Comparison of ENCODE assay signal across 20 cellular contexts in genomic region chr1:48851638-48852037, GRCh38.
A peak's percentile ranks its signal among the peaks of the same experiment; 100 is the strongest.
DNase-seq lines count a peak whose midpoint lies in the region; ATAC-seq and TF ChIP-seq lines count a peak whose summit lies in the region.
"Had no signal": no experiment of that assay in that cellular context is flagged by ENCODE, and none has a peak within 500 bp of the region (broad histone marks: within the 10 kb centered on the region; RNA-seq: fewer than 3 reads in every experiment).

No MANE protein-coding gene starts in this region.

- POLR2A ChIA-PET in naive thymus-derived CD4-positive, alpha-beta T cell (lab: Charles Lee): no interaction called here

- peak; percentile 82 for DNase-seq in AG10803 (ENCODE audit: low read depth)
- peak; percentile 42 for DNase-seq in GM03348 (ENCODE audit: low spot score)
- peak; percentile 76 for DNase-seq in NOMO-1 treated with DMSO at 0.1 percent for 48 hours (lab: John Stamatoyannopoulos, UW; ENCODE audit: unreplicated experiment)
- DNase-seq in fibroblast of gingiva (ENCODE audit: low read depth): peak; percentile 69
- no peak for DNase-seq in activated naive CD4-positive, alpha-beta T cell treated with anti-CD3 and anti-CD28 coated beads for 36 hours
- DNase-seq in naive thymus-derived CD4-positive, alpha-beta T cell: no peak
- DNase-seq in endothelial cell (ENCODE audit: low spot score): no peak
- no peak for DNase-seq in NCI-H510A (lab: John Stamatoyannopoulos, UW)
- DNase-seq: activated CD4-positive, CD25-positive, alpha-beta regulatory T cell treated with anti-CD3 and anti-CD28 coated beads, Interleukin-2, amount 50 U/mL, for 72 hours; Caco-2; left colon; NCI-H1436 treated with DMSO at 0.1 percent for 48 hours; T1000; testis had no signal

- no peaks in the 10 kb centered on the region for H3K4me1 ChIP-seq in naive thymus-derived CD4-positive, alpha-beta T cell (ENCODE audit: control insufficient read depth in 2 of 2, insufficient read depth in 2 of 2, low read length in 2 of 2)
- H3K4me1 ChIP-seq: Caco-2, testis had no signal

- H3K4me3 ChIP-seq in AG10803 (ENCODE audit: low read length): no peak overlapping the region
- no peak overlapping the region for H3K4me3 ChIP-seq in naive thymus-derived CD4-positive, alpha-beta T cell (ENCODE audit: low read length)
- H3K4me3 ChIP-seq: GM12878, SK-N-MC, testis had no signal

- ATAC-seq in naive thymus-derived CD4-positive, alpha-beta T cell: no peak
- ATAC-seq: GM12878; left colon; sciatic nerve; stimulated activated effector memory CD8-positive, alpha-beta T cell treated with anti-CD3 and anti-CD28 coated beads, Interleukin-12 subunit alpha, Interleukin-12 subunit beta, amount 100 ng/mL, for 72 hours had no signal

- H3K4me1 Mint-ChIP-seq in activated naive CD4-positive, alpha-beta T cell treated with anti-CD3 and anti-CD28 coated beads for 36 hours (ENCODE audit: low read depth): no peaks in the 10 kb centered on the region
- no peaks in the 10 kb centered on the region for H3K4me1 Mint-ChIP-seq in naive thymus-derived CD4-positive, alpha-beta T cell
- H3K4me1 Mint-ChIP-seq in endothelial cell (ENCODE audit: unreplicated experiment): no peaks in the 10 kb centered on the region
- H3K4me1 Mint-ChIP-seq: nephron; stimulated activated effector memory CD8-positive, alpha-beta T cell treated with anti-CD3 and anti-CD28 coated beads, Interleukin-12 subunit alpha, Interleukin-12 subunit beta, amount 100 ng/mL, for 72 hours had no signal

- H3K4me3 Mint-ChIP-seq in activated naive CD4-positive, alpha-beta T cell treated with anti-CD3 and anti-CD28 coated beads for 36 hours: no peak overlapping the region
- no peak overlapping the region for H3K4me3 Mint-ChIP-seq in naive thymus-derived CD4-positive, alpha-beta T cell
- no peak overlapping the region for H3K4me3 Mint-ChIP-seq in endothelial cell (ENCODE audit: unreplicated experiment)
- H3K4me3 Mint-ChIP-seq: nephron; stimulated activated effector memory CD8-positive, alpha-beta T cell treated with anti-CD3 and anti-CD28 coated beads, Interleukin-12 subunit alpha, Interleukin-12 subunit beta, amount 100 ng/mL, for 72 hours had no signal

- TF ChIP-seq CTCF in AG10803 (conservative IDR thresholded peaks at IDR 0.05; ENCODE audit: low read length): no peak
- no peak for TF ChIP-seq CTCF in endothelial cell (IDR thresholded peaks at IDR 0.05; ENCODE audit: unreplicated experiment)

- no peak overlapping the region for H3K27ac ChIP-seq in naive thymus-derived CD4-positive, alpha-beta T cell (ENCODE audit: low read depth, low read length)
- H3K27ac ChIP-seq: SK-N-MC, testis had no signal

- H3K9me3 ChIP-seq in naive thymus-derived CD4-positive, alpha-beta T cell (ENCODE audit: control insufficient read depth in 2 of 3, low read length in 3 of 3): no peaks in the 10 kb centered on the region
- H3K9me3 ChIP-seq: Caco-2, testis had no signal

- no peaks in the 10 kb centered on the region for H3K36me3 ChIP-seq in naive thymus-derived CD4-positive, alpha-beta T cell (ENCODE audit: control insufficient read depth in 2 of 3, insufficient read depth in 3 of 3, low read length in 3 of 3)

- H3K36me3 Mint-ChIP-seq in activated naive CD4-positive, alpha-beta T cell treated with anti-CD3 and anti-CD28 coated beads for 36 hours (ENCODE audit: low read depth): no peaks in the 10 kb centered on the region
- H3K36me3 Mint-ChIP-seq in naive thymus-derived CD4-positive, alpha-beta T cell: peaks cover 0 to 4% (median 0%) of the 10 kb centered on the region in 5 donors
- H3K36me3 Mint-ChIP-seq in endothelial cell (ENCODE audit: low read depth, unreplicated experiment): no peaks in the 10 kb centered on the region
- H3K36me3 Mint-ChIP-seq: stimulated activated effector memory CD8-positive, alpha-beta T cell treated with anti-CD3 and anti-CD28 coated beads, Interleukin-12 subunit alpha, Interleukin-12 subunit beta, amount 100 ng/mL, for 72 hours had no signal

- no peaks in the 10 kb centered on the region for H3K9me3 Mint-ChIP-seq in activated naive CD4-positive, alpha-beta T cell treated with anti-CD3 and anti-CD28 coated beads for 36 hours
- H3K9me3 Mint-ChIP-seq in naive thymus-derived CD4-positive, alpha-beta T cell: peaks cover 0 to 3% (median 0%) of the 10 kb centered on the region in 11 donors
- no peaks in the 10 kb centered on the region for H3K9me3 Mint-ChIP-seq in endothelial cell (ENCODE audit: unreplicated experiment)
- H3K9me3 Mint-ChIP-seq: activated T-helper 2 cell treated with anti-CD3 and anti-CD28 coated beads, Interferon-gamma antibody, Interleukin-2, Interleukin-4, amounts not matched to agents 10 μg/mL and 5 μg/mL and 100 μg/mL, durations not matched to agents 14 hours and 24 hours and 36 hours; nephron; stimulated activated effector memory CD8-positive, alpha-beta T cell treated with anti-CD3 and anti-CD28 coated beads, Interleukin-12 subunit alpha, Interleukin-12 subunit beta, amount 100 ng/mL, for 72 hours had no signal

- no peak overlapping the region for H3K27ac Mint-ChIP-seq in activated naive CD4-positive, alpha-beta T cell treated with anti-CD3 and anti-CD28 coated beads for 36 hours
- H3K27ac Mint-ChIP-seq in naive thymus-derived CD4-positive, alpha-beta T cell: no peak overlapping the region
- H3K27ac Mint-ChIP-seq in endothelial cell (ENCODE audit: unreplicated experiment): no peak overlapping the region
- H3K27ac Mint-ChIP-seq: activated T-helper 2 cell treated with anti-CD3 and anti-CD28 coated beads, Interferon-gamma antibody, Interleukin-2, Interleukin-4, amounts not matched to agents 10 μg/mL and 5 μg/mL and 100 μg/mL, durations not matched to agents 14 hours and 24 hours and 36 hours; nephron; stimulated activated effector memory CD8-positive, alpha-beta T cell treated with anti-CD3 and anti-CD28 coated beads, Interleukin-12 subunit alpha, Interleukin-12 subunit beta, amount 100 ng/mL, for 72 hours had no signal

- CTCF ChIA-PET in activated naive CD4-positive, alpha-beta T cell treated with anti-CD3 and anti-CD28 coated beads for 36 hours (lab: Charles Lee): no interaction called here
- CTCF ChIA-PET in naive thymus-derived CD4-positive, alpha-beta T cell (lab: Charles Lee): no interaction called here

- peaks cover 6% of the 10 kb centered on the region for H3K27me3 Mint-ChIP-seq in activated naive CD4-positive, alpha-beta T cell treated with anti-CD3 and anti-CD28 coated beads for 36 hours (ENCODE audit: low read depth)
- peaks cover 3 to 15% (median 5%) of the 10 kb centered on the region in 5 donors for H3K27me3 Mint-ChIP-seq in naive thymus-derived CD4-positive, alpha-beta T cell
- no peaks in the 10 kb centered on the region for H3K27me3 Mint-ChIP-seq in endothelial cell (ENCODE audit: unreplicated experiment)

- no peaks in the 10 kb centered on the region for H3K27me3 ChIP-seq in naive thymus-derived CD4-positive, alpha-beta T cell (ENCODE audit: control insufficient read depth in 2 of 2, insufficient read depth in 2 of 2, low read length in 2 of 2)
- H3K27me3 ChIP-seq: testis had no signal

- intact Hi-C loops in activated naive CD4-positive, alpha-beta T cell treated with anti-CD3 and anti-CD28 coated beads for 36 hours (cut with micrococcal nuclease): no loop called here
- intact Hi-C loops in naive thymus-derived CD4-positive, alpha-beta T cell (cut with micrococcal nuclease): no loop called here

Comparison
In these comparisons a context has a peak if more than half of its experiments do, and no peak if none do; other contexts are left out.
1. DNase-seq: peak in AG10803 (single experiment), GM03348 (single experiment), NOMO-1 treated with DMSO at 0.1 percent for 48 hours (single experiment) and fibroblast of gingiva (single experiment); none in activated naive CD4-positive, alpha-beta T cell treated with anti-CD3 and anti-CD28 coated beads for 36 hours (single experiment), naive thymus-derived CD4-positive, alpha-beta T cell (0 of 9), endothelial cell (single experiment) and NCI-H510A (single experiment).